20 cellular contexts compared by ENCODE assay signal in the genomic region with DNA sequence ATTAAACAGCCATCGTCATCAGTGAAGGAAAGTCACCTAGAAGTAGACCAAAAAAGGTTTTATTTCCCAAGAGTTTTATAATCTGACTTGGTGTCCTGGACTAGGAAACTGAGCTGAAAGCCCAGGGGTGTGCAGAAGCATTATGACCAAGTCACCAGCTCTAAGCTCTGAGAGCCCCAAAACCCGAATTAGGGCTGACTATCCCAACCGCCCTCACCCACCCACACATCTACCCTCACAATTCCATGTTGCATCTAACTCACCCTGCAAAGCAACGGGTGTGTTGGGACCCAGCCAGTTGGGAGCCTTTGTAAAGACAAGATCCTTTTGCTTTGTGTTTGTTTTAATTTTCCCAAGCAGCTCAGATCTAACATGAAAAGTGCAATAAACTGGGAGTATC. TPM values are rescaled to one million over a fixed set of nuclear protein-coding genes. Genes with fewer than 3 reads are reported as not detected.
A peak's percentile ranks its signal among the peaks of the same experiment; 100 is the strongest.
DNase-seq lines count a peak whose midpoint lies in the region; ATAC-seq, FAIRE-seq and TF ChIP-seq lines count a peak whose summit lies in the region.
"Had no signal": no experiment of that assay in that cellular context is flagged by ENCODE, and none has a peak within 500 bp of the region (broad histone marks: within the 10 kb centered on the region; RNA-seq: fewer than 3 reads in every experiment).

No MANE protein-coding gene starts in this region.

- no peaks in the 10 kb centered on the region for H3K79me2 ChIP-seq in H1 (ENCODE audit: control insufficient read depth in 1 of 2, insufficient read depth in 2 of 2, low read length in 2 of 2)

- no peak overlapping the region for H2BK5ac ChIP-seq in H1 (ENCODE audit: low read depth, low read length)

- no peak overlapping the region for H2BK15ac ChIP-seq in H1 (ENCODE audit: low read length)

- H3K79me1 ChIP-seq in H1 (ENCODE audit: low read depth, low read length), result no peaks in the 10 kb centered on the region

- H3K9me3 ChIP-seq in HEK293 (ENCODE audit: control insufficient read depth, insufficient read depth, low read depth, low read length) (no peaks in the 10 kb centered on the region), H1 (ENCODE audit: insufficient read depth in 2 of 2, low read depth in 1 of 2, low read length in 1 of 2) (no peaks in the 10 kb centered on the region), skeletal muscle tissue (ENCODE audit: control insufficient read depth in 3 of 3, low read length in 3 of 3) (no peaks in the 10 kb centered on the region)
- H3K9me3 ChIP-seq: BE2C, HAP-1, MG63 had no signal

- no peak overlapping the region for H3K27ac Mint-ChIP-seq in neural crest cell (ENCODE audit: unreplicated experiment)
- H3K27ac Mint-ChIP-seq in activated CD8-positive, alpha-beta memory T cell treated with anti-CD3 and anti-CD28 coated beads, Interleukin-2, amount 10 ng/mL, durations not matched to agents 7 days and 5 days, result no peak overlapping the region

- H3K4me2 ChIP-seq in H1 (ENCODE audit: insufficient read depth in 1 of 2, low read depth in 2 of 2, low read length in 2 of 2), result no peak overlapping the region

- DNase-seq in H1 (ENCODE audit: low read depth in 1 of 2, low spot score in 2 of 2), result no peak
- no peak for DNase-seq in neural crest cell (ENCODE audit: low read depth, low spot score)
- no peak for DNase-seq in G401 (ENCODE audit: low spot score)
- no peak for DNase-seq in activated naive CD4-positive, alpha-beta T cell treated with anti-CD3 and anti-CD28 coated beads, Interleukin-2, amount 50 U/mL, for 16 hours
- no peak for DNase-seq in hippocampal formation (lab: John Stamatoyannopoulos, UW)
- DNase-seq in activated CD8-positive, alpha-beta memory T cell treated with anti-CD3 and anti-CD28 coated beads, Interleukin-2, amount 10 ng/mL, durations not matched to agents 7 days and 5 days, result no peak
- DNase-seq: BE2C, EL, MG63, NCI-H1417, NCI-H1694 treated with DMSO at 0.1 percent for 48 hours, NCI-H2081 treated with DMSO at 0.1 percent for 48 hours, NCI-H446, NCI-H526, OCI-M1 had no signal

- in situ Hi-C loops in G401 (cut with HindIII; ENCODE audit: low sequenced_read_pairs), result no loop called here

- H3K23ac ChIP-seq in H1 (ENCODE audit: insufficient read length), result no peak overlapping the region

- no peak overlapping the region for H2BK120ac ChIP-seq in H1 (replicated peaks; ENCODE audit: low read depth, low read length)

- H3K4ac ChIP-seq in H1 (replicated peaks; ENCODE audit: insufficient read length, low read depth, low read length), result no peak overlapping the region

- H2BK12ac ChIP-seq in H1 (ENCODE audit: low read depth, low read length), result no peak overlapping the region

- H4K5ac ChIP-seq in H1 (ENCODE audit: insufficient read length, low read depth, low read length), result no peak overlapping the region

- H3K9me3 Mint-ChIP-seq in neural crest cell, result peaks cover 4% of the 10 kb centered on the region
- H3K9me3 Mint-ChIP-seq in activated CD8-positive, alpha-beta memory T cell treated with anti-CD3 and anti-CD28 coated beads, Interleukin-2, amount 10 ng/mL, durations not matched to agents 7 days and 5 days (ENCODE audit: low read depth), result no peaks in the 10 kb centered on the region

- H3K27ac ChIP-seq in HEK293 (ENCODE audit: extremely low read depth, low read depth, low read length), result no peak overlapping the region
- H3K27ac ChIP-seq in H1 (ENCODE audit: low read depth, low read length), result no peak overlapping the region
- peak overlapping the region; percentile 55 for H3K27ac ChIP-seq in skeletal muscle tissue (ENCODE audit: low read depth, low read length)

- H3K4me3 Mint-ChIP-seq in neural crest cell, result peak overlapping the region; percentile 28
- H3K4me3 Mint-ChIP-seq in activated CD8-positive, alpha-beta memory T cell treated with anti-CD3 and anti-CD28 coated beads, Interleukin-2, amount 10 ng/mL, durations not matched to agents 7 days and 5 days, result no peak overlapping the region

- no peak overlapping the region for H3K14ac ChIP-seq in H1 (ENCODE audit: insufficient read length)

- H4K20me1 ChIP-seq in H1 (replicated peaks in 1 of 2; ENCODE audit: control insufficient read depth in 1 of 2, insufficient read depth in 2 of 2, low read length in 2 of 2), result no peaks in the 10 kb centered on the region

- H3K4me3 ChIP-seq in HEK293 (ENCODE audit: low read depth, low read length) (no peak overlapping the region), H1 (ENCODE audit: extremely low read depth in 1 of 4, insufficient read depth in 2 of 4, low read depth in 3 of 4, low read length in 4 of 4) (peak overlapping the region in 1 of 4 experiments; percentile 28; a peak in 1 of 8 replicates), skeletal muscle tissue (ENCODE audit: low read length in 3 of 3) (peak overlapping the region; percentile 22 to 57 (median 33))
- H3K4me3 ChIP-seq: HAP-1, MG63 had no signal

- no peak for TF ChIP-seq RAD21 in H1 (IDR thresholded peaks at IDR 0.05 in 1 of 2, conservative IDR thresholded peaks at IDR 0.05 in 1 of 2; ENCODE audit: low read depth in 2 of 2, low read length in 2 of 2)

- H3K9ac ChIP-seq in H1 (replicated peaks in 1 of 4; ENCODE audit: extremely low read depth in 1 of 4, low read depth in 3 of 4, low read length in 3 of 4) (no peak overlapping the region), skeletal muscle tissue (ENCODE audit: low read depth in 1 of 3, low read length in 3 of 3) (peak overlapping the region; percentile 67 to 84 (median 82))

- H3K36me3 ChIP-seq in HEK293 (ENCODE audit: control insufficient read depth in 2 of 2, insufficient read depth in 1 of 2, low read length in 2 of 2) (no peaks in the 10 kb centered on the region), H1 (ENCODE audit: control insufficient read depth in 2 of 4, insufficient read depth in 4 of 4, low read length in 3 of 4) (no peaks in the 10 kb centered on the region), skeletal muscle tissue (ENCODE audit: control insufficient read depth in 3 of 3, insufficient read depth in 3 of 3, low read length in 3 of 3) (no peaks in the 10 kb centered on the region)
- H3K36me3 ChIP-seq: BE2C, HAP-1, MG63 had no signal

- no peak overlapping the region for H3K56ac ChIP-seq in H1 (replicated peaks; ENCODE audit: insufficient read length, low read depth, low read length)

- FAIRE-seq in H1 (lab: Jason Lieb, UNC), result no peak
- FAIRE-seq: GM19239, RCC 7860 had no signal

- H3K23me2 ChIP-seq in H1 (ENCODE audit: low read depth, low read length), result no peaks in the 10 kb centered on the region

- H3K4me1 ChIP-seq in HEK293 (ENCODE audit: control insufficient read depth, insufficient read depth, low read length), result no peaks in the 10 kb centered on the region
- H3K4me1 ChIP-seq in H1 (replicated peaks in 1 of 4; ENCODE audit: control insufficient read depth in 3 of 4, insufficient read depth in 4 of 4, low read length in 3 of 4), result peaks cover 2 to 6% (median 4%) of the 10 kb centered on the region in 4 experiments; a peak in 4 of 7 replicates
- H3K4me1 ChIP-seq in skeletal muscle tissue (ENCODE audit: control insufficient read depth in 3 of 3, insufficient read depth in 3 of 3, low read length in 3 of 3), result peaks cover 26 to 33% (median 32%) of the 10 kb centered on the region in 3 donors
- H3K4me1 ChIP-seq: BE2C, HAP-1 had no signal

- no peaks in the 10 kb centered on the region for H3K27me3 ChIP-seq in H1 (replicated peaks in 1 of 4; ENCODE audit: control insufficient read depth in 3 of 4, extremely low read depth in 1 of 4, insufficient read depth in 3 of 4, low read length in 3 of 4)
- H3K27me3 ChIP-seq in skeletal muscle tissue (ENCODE audit: control insufficient read depth in 3 of 3, insufficient read depth in 3 of 3, low read length in 3 of 3), result no peaks in the 10 kb centered on the region
- H3K27me3 ChIP-seq: MG63 had no signal

- no peak for TF ChIP-seq CTCF in HEK293 (tag by site-specific recombination; IDR thresholded peaks at IDR 0.05)
- TF ChIP-seq CTCF in H1 (IDR thresholded peaks at IDR 0.05; ENCODE audit: control extremely low read depth in 1 of 3, insufficient read depth in 1 of 3, low read depth in 1 of 3, low read length in 3 of 3), result no peak
- no peak for TF ChIP-seq CTCF in neural crest cell (conservative IDR thresholded peaks at IDR 0.05)

- H3K18ac ChIP-seq in H1 (ENCODE audit: extremely low read depth, low read length), result no peak overlapping the region

- no peak for TF ChIP-seq EP300 in H1 (IDR thresholded peaks at IDR 0.05; ENCODE audit: borderline replicate concordance in 1 of 2, low read depth in 2 of 2, low read length in 2 of 2)

- no peak overlapping the region for H2BK20ac ChIP-seq in H1 (ENCODE audit: low read length)

- peak overlapping the region; percentile 56; the same call in 1 of the 2 replicates for H2AFZ ChIP-seq in H1 (ENCODE audit: low read length)

- POLR2A ChIA-PET in HEK293 (lab: Yijun Ruan, JAX) (no interaction called here), H1 (lab: Charles Lee; ENCODE audit: partially characterized antibody) (no interaction called here)

- no peak overlapping the region for H4K91ac ChIP-seq in H1 (replicated peaks; ENCODE audit: insufficient read length, low read length)

- no peak overlapping the region for H4K8ac ChIP-seq in H1 (ENCODE audit: extremely low read depth, insufficient read depth, low read length)

- ATAC-seq in activated CD8-positive, alpha-beta memory T cell treated with anti-CD3 and anti-CD28 coated beads, Interleukin-2, amount 10 ng/mL, durations not matched to agents 7 days and 5 days, result no peak

- 77% methylated on average over 4 of the region's 4 CpGs; no CpG with 5 or more reads in 1 of the 2 experiments for WGBS in H1 (ENCODE audit: extremely low coverage in 1 of 2, insufficient coverage in 1 of 2, insufficient read length in 1 of 2, insufficient replicate concordance in 2 of 2, low coverage in 1 of 2, low lambda C conversion rate in 2 of 2, missing lambda C conversion rate in 1 of 2), 2 experiments

- CTCF ChIA-PET in HEK293 (lab: Yijun Ruan, JAX), result interaction anchor here (0.5 to 3.0 kb wide), 6 partner anchors 15 to 1268 kb away, joined by 3 to 11 read pairs (median 4); no protein-coding TSS in a partner anchor
- CTCF ChIA-PET in H1 (lab: Charles Lee; ENCODE audit: partially characterized antibody), result interaction anchor here (1.0 to 1.7 kb wide), 9 partner anchors 9 to 204 kb away, joined by 3 to 8 read pairs (median 4); no protein-coding TSS in a partner anchor
- CTCF ChIA-PET in activated CD8-positive, alpha-beta memory T cell treated with anti-CD3 and anti-CD28 coated beads, Interleukin-2, amount 10 ng/mL, durations not matched to agents 7 days and 5 days (lab: Charles Lee), result interaction anchor here (1.1 kb wide), 1 partner anchor 32 kb away, joined by 3 read pairs; no protein-coding TSS in a partner anchor

- H3K27me3 Mint-ChIP-seq in neural crest cell (ENCODE audit: low read depth), result peaks cover 8% of the 10 kb centered on the region
- peaks cover 31% of the 10 kb centered on the region for H3K27me3 Mint-ChIP-seq in activated CD8-positive, alpha-beta memory T cell treated with anti-CD3 and anti-CD28 coated beads, Interleukin-2, amount 10 ng/mL, durations not matched to agents 7 days and 5 days

- H3K36me3 Mint-ChIP-seq in neural crest cell (ENCODE audit: low read depth), result no peaks in the 10 kb centered on the region
- H3K36me3 Mint-ChIP-seq in activated CD8-positive, alpha-beta memory T cell treated with anti-CD3 and anti-CD28 coated beads, Interleukin-2, amount 10 ng/mL, durations not matched to agents 7 days and 5 days, result no peaks in the 10 kb centered on the region

- TF ChIP-seq POLR2A in H1 (IDR thresholded peaks at IDR 0.05; ENCODE audit: control extremely low read depth in 1 of 2, low read depth in 2 of 2, low read length in 2 of 2), result no peak

- no peak overlapping the region for H2AK5ac ChIP-seq in H1 (ENCODE audit: low read depth, low read length)

- H3K4me1 Mint-ChIP-seq in neural crest cell, result peaks cover 10% of the 10 kb centered on the region
- no peaks in the 10 kb centered on the region for H3K4me1 Mint-ChIP-seq in activated CD8-positive, alpha-beta memory T cell treated with anti-CD3 and anti-CD28 coated beads, Interleukin-2, amount 10 ng/mL, durations not matched to agents 7 days and 5 days

RNA-seq across cellular contexts. Expression of a gene that starts 16.3 kb away (rescaled TPM):
- 0.23 and 0.35 TPM in 2 replicates for total RNA-seq in H1 (2021; fragmentation: NEBNext Ultra II Directional; extraction: Animal tissue kit (Norgen Biotek cat#: 25700))
- 0.35 and 0.58 TPM in 2 replicates for polyA plus RNA-seq in H1 (2011; rRNA removed)
- 0.28 TPM for polyA plus RNA-seq in H1 (2011; cell fraction: cytosol; rRNA removed)
- 0.37 TPM for polyA plus RNA-seq in H1 (2011; cell fraction: nucleus; rRNA removed)
- polyA plus RNA-seq in H1 (2012, experiment 1 of 2), result 0.12 to 0.30 TPM (median 0.25 TPM) in 4 replicates
- polyA plus RNA-seq in H1 (2012, experiment 2 of 2), result 0.16 TPM
- polyA plus RNA-seq in H1 (2013, experiment 1 of 2), result 0.14 TPM
- polyA plus RNA-seq in H1 (2013, experiment 2 of 2), result 0.15 TPM
- polyA minus RNA-seq in H1 (2011; rRNA and poly(A)+ RNA removed), result 0.13 TPM in 1 of 2 replicates, not detected in the other
- polyA minus RNA-seq in H1 (2011; cell fraction: cytosol; rRNA and poly(A)+ RNA removed), result 0.81 TPM
- 0.40 TPM for polyA minus RNA-seq in H1 (2011; cell fraction: nucleus; rRNA and poly(A)+ RNA removed)
- total RNA-seq in neural crest cell (0.50 and 0.65 TPM in 2 replicates), skeletal muscle tissue (8.9 TPM)
- 0.85 and 2.3 TPM in 2 replicates for total RNA-seq in G401 (2014; rRNA removed; shearing (Covaris generic))
- not detected for total RNA-seq in activated CD8-positive, alpha-beta memory T cell treated with anti-CD3 and anti-CD28 coated beads, Interleukin-2, amount 10 ng/mL, durations not matched to agents 7 days and 5 days

Comparison
In these comparisons a context has a peak if more than half of its experiments do, and no peak if none do; other contexts are left out.
1. H3K9ac ChIP-seq: peak in skeletal muscle tissue (3 of 3); none in H1 (0 of 4).